In genomic region chr15:74808073-74808839, GRCh38 we compare ENCODE assay signal across 2 cellular contexts.
TF ChIP-seq lines count a peak whose summit lies in the region.

No MANE protein-coding gene starts in this region.

TF ChIP-seq in GM23338, 12 proteins besides CTCF, POLR2A, EP300 and RAD21:
- TF ChIP-seq ZNF331 (CRISPR knock-in tag; IDR thresholded peaks at IDR 0.05; ENCODE audit: low read depth) (no peak), ETS1 (IDR thresholded peaks at IDR 0.05) (no peak), EZH2phosphoT487 (IDR thresholded peaks at IDR 0.05; ENCODE audit: unreplicated experiment) (no peak), ZNF114 (CRISPR knock-in tag; IDR thresholded peaks at IDR 0.05) (no peak), STAT1 (IDR thresholded peaks at IDR 0.05; ENCODE audit: unreplicated experiment) (no peak), POLR2AphosphoS5 (IDR thresholded peaks at IDR 0.05; ENCODE audit: low read depth) (no peak), NANOG (IDR thresholded peaks at IDR 0.05; ENCODE audit: borderline replicate concordance) (no peak)

TF ChIP-seq in HepG2, 621 proteins besides CTCF, POLR2A, EP300 and RAD21:
- TF ChIP-seq CEBPB (IDR thresholded peaks at IDR 0.05; ENCODE audit: borderline replicate concordance, low read depth, low read length) (0 out of 2 replicates have a peak, but pooled peaks have one; percentile 22), CEBPG (CRISPR knock-in tag; IDR thresholded peaks at IDR 0.05) (peak; percentile 40; the same call in 1 of the 2 replicates), ATF7 (IDR thresholded peaks at IDR 0.05) (peak; percentile 36; the same call in 1 of the 2 replicates), ATF7 (CRISPR knock-in tag; IDR thresholded peaks at IDR 0.05) (no peak), ZNF276 (CRISPR knock-in tag; IDR thresholded peaks at IDR 0.05; ENCODE audit: low read depth) (no peak)
